8 cellular contexts compared by ENCODE assay signal in the genomic region with DNA sequence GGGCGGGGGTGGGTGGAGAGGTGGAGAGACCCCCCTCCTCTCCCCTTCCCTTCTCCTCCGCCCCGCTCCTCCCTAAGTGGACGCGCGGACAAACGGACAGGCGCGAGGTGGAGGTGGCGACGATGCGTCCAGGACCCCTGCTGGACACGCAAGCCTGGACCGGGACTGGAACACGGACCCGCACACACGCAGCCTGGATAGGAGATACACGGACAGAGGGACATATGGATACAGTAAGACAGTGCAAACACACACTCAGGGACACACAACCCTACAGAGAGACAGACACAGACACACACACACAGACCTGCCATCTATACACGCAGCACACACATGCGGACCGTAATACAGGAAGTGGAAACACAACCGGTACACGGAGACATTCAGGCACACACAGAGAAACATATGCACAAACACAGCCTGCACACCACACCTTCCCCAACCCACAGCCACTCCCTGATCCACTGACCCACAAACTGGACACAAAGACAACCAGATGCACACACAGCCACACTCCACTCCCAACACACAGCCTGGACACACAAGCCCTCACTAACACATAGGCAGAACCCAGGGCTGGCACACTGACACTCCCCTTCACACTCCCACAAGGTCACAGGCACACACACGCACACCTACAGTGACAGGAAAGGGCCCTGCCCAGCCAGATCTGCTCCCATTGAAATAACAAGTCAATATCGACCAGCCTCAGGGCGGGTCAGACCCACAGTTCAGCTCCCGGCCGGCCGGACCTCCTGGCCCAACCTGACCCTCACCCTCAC. TPM values are rescaled to one million over a fixed set of nuclear protein-coding genes. Genes with fewer than 3 reads are reported as not detected.
DNase-seq lines count a peak whose midpoint lies in the region; ATAC-seq and TF ChIP-seq lines count a peak whose summit lies in the region.
"Had no signal": no experiment of that assay in that cellular context is flagged by ENCODE, and none has a peak within 500 bp of the region (broad histone marks: within the 10 kb centered on the region; RNA-seq: fewer than 3 reads in every experiment).

No MANE protein-coding gene starts in this region.

- H3K9me3 ChIP-seq in H9 (ENCODE audit: control insufficient read depth, low read depth, low read length) = no peaks in the 10 kb centered on the region
- H3K9me3 ChIP-seq in Peyer's patch = no peaks in the 10 kb centered on the region
- H3K9me3 ChIP-seq in esophagus muscularis mucosa = no peaks in the 10 kb centered on the region

- H3K4me3 Mint-ChIP-seq in H9 = peak overlapping the region; percentile 18 to 74

- H4K20me1 ChIP-seq in H9 (ENCODE audit: control insufficient read depth, insufficient read depth, insufficient read length) = no peaks in the 10 kb centered on the region

- H3K4me1 ChIP-seq in H9 (ENCODE audit: insufficient read depth, low read length) (peaks cover 5% of the 10 kb centered on the region; the same call in 1 of the 2 replicates), Peyer's patch (peaks cover 0 to 30% (median 16%) of the 10 kb centered on the region in 4 donors), esophagus muscularis mucosa (peaks cover 17 to 35% (median 30%) of the 10 kb centered on the region in 4 donors)

- no peak overlapping the region for H3K9ac ChIP-seq in H9 (ENCODE audit: extremely low read depth, insufficient read length, low read length)

- no peaks in the 10 kb centered on the region for H3K36me3 Mint-ChIP-seq in H9 (ENCODE audit: insufficient read depth in 1 of 3, low read depth in 3 of 3)

- H3K18ac ChIP-seq in H9 (ENCODE audit: insufficient read length, low read depth, low read length) = no peak overlapping the region

- intact Hi-C loops in esophagus muscularis mucosa (cut with DNase I) = no loop called here

- H3K4me1 Mint-ChIP-seq in H9 = peaks cover 21 to 40% of the 10 kb centered on the region in 2 experiments

- H4K91ac ChIP-seq in H9 (ENCODE audit: insufficient read length, low read depth, low read length) = no peak overlapping the region

- no peaks in the 10 kb centered on the region for H3K79me2 ChIP-seq in H9 (ENCODE audit: insufficient read depth, low read length)

- ATAC-seq in HG03039 (IDR thresholded peaks at IDR 0.05; ENCODE audit: unreplicated experiment) = no peak

- no peak overlapping the region for H2BK15ac ChIP-seq in H9 (ENCODE audit: low read depth, low read length)

- no peaks in the 10 kb centered on the region for H3K79me1 ChIP-seq in H9 (ENCODE audit: insufficient read depth, low read depth, low read length, poor library complexity, severe bottlenecking)

- no peak for TF ChIP-seq CTCF in H9 (conservative IDR thresholded peaks at IDR 0.05)
- TF ChIP-seq CTCF in Peyer's patch (IDR thresholded peaks at IDR 0.05) = no peak
- TF ChIP-seq CTCF in esophagus muscularis mucosa (IDR thresholded peaks at IDR 0.05) = no peak

- H3T11ph ChIP-seq in H9 (ENCODE audit: low read length) = no peak overlapping the region

- WGBS in H9 (ENCODE audit: extremely low coverage, insufficient read length, low lambda C conversion rate) = no CpG with 5 or more reads among the region's 29 CpGs
- 4% methylated on average over 24 of the region's 29 CpGs for WGBS in esophagus muscularis mucosa

- no peak overlapping the region for H2AK5ac ChIP-seq in H9 (ENCODE audit: insufficient read length, low read length)

- no peak overlapping the region for H4K8ac ChIP-seq in H9 (replicated peaks; ENCODE audit: insufficient read length, low read depth, low read length)

- H2BK5ac ChIP-seq in H9 (ENCODE audit: insufficient read length, low read length) = no peak overlapping the region

- DNase-seq in H9 (no peak), Peyer's patch (peak; percentile 54 to 68 (median 67)), esophagus muscularis mucosa (ENCODE audit: extremely low spot score) (no peak), EL (no peak), NK-92 (lab: John Stamatoyannopoulos, UW; ENCODE audit: unreplicated experiment) (no peak)

- no peak overlapping the region for H2BK12ac ChIP-seq in H9 (ENCODE audit: insufficient read length, low read depth, low read length)

- H3K27me3 Mint-ChIP-seq in H9 (ENCODE audit: low read depth) = no peaks in the 10 kb centered on the region; the same call in 1 of the 2 replicates

- peak overlapping the region; percentile 52 for H3K4me2 ChIP-seq in H9 (ENCODE audit: insufficient read depth, insufficient read length, low read length)

- H3K56ac ChIP-seq in H9 (ENCODE audit: insufficient read length, low read depth, low read length) = no peak overlapping the region

- no peak overlapping the region for H3K27ac ChIP-seq in H9 (ENCODE audit: insufficient read length, low read depth, low read length)
- H3K27ac ChIP-seq in Peyer's patch = peak overlapping the region in 3 of 4 donors; percentile 38 to 80 (median 62)
- no peak overlapping the region for H3K27ac ChIP-seq in esophagus muscularis mucosa (replicated peaks in 1 of 4)
- H3K27ac ChIP-seq in skin epidermis = peak overlapping the region in 3 of 21 experiments; percentile 12 to 59 (median 57)

- no peak overlapping the region for H2BK20ac ChIP-seq in H9 (ENCODE audit: low read depth, low read length, poor library complexity, severe bottlenecking)

- H3K4me3 ChIP-seq in Peyer's patch (peak overlapping the region; percentile 38 to 64 (median 54)), esophagus muscularis mucosa (peak overlapping the region; percentile 39 to 58 (median 44)), skin epidermis (peak overlapping the region; percentile 23 to 43 (median 37))

- H3K4ac ChIP-seq in H9 (ENCODE audit: low read depth, low read length) = no peak overlapping the region

- no peak overlapping the region for H2BK120ac ChIP-seq in H9 (ENCODE audit: low read depth, low read length, poor library complexity, severe bottlenecking)

- no peak overlapping the region for H4K5ac ChIP-seq in H9 (ENCODE audit: insufficient read length, low read depth, low read length)

- H3K36me3 ChIP-seq in Peyer's patch (no peaks in the 10 kb centered on the region), esophagus muscularis mucosa (no peaks in the 10 kb centered on the region)

- H2AFZ ChIP-seq in H9 (ENCODE audit: low read length) = no peak overlapping the region

- no peak overlapping the region for H3K14ac ChIP-seq in H9 (ENCODE audit: insufficient read depth, low read length)

- no peak overlapping the region for H3K27ac Mint-ChIP-seq in H9

- peaks cover 2% of the 10 kb centered on the region for H3K23me2 ChIP-seq in H9 (ENCODE audit: insufficient read length, low read depth, low read length, poor library complexity, severe bottlenecking)

- H3K23ac ChIP-seq in H9 (ENCODE audit: insufficient read length, low read depth, low read length) = no peak overlapping the region

- TF ChIP-seq EP300 in esophagus muscularis mucosa (IDR thresholded peaks at IDR 0.05) = no peak

- H3K27me3 ChIP-seq in H9 (ENCODE audit: insufficient read depth, low read length) (peaks cover 94% of the 10 kb centered on the region), Peyer's patch (peaks cover 0 to 38% of the 10 kb centered on the region in 2 donors), esophagus muscularis mucosa (peaks cover 5 to 100% (median 85%) of the 10 kb centered on the region in 4 donors)

- no peak for TF ChIP-seq POLR2A in Peyer's patch (IDR thresholded peaks at IDR 0.05)
- TF ChIP-seq POLR2A in esophagus muscularis mucosa (IDR thresholded peaks at IDR 0.05; ENCODE audit: low read depth) = no peak

- H3K9me3 Mint-ChIP-seq in H9 = peaks cover 0 to 3% of the 10 kb centered on the region in 2 experiments; a peak in 3 of 5 replicates

RNA-seq across cellular contexts. Expression of a gene that starts 0.7 kb away (rescaled TPM):
- 0.11 and 0.22 TPM in 2 replicates for total RNA-seq in H9 (2021)
- total RNA-seq in Peyer's patch = 1 to 10 TPM in 2 of 4 donors, under 1 TPM in 1, not detected in 1; 0.94 to 1.7 (median 1.7) TPM
- under 1 TPM in 3 of 4 donors, not detected in 1; 0.32 to 0.42 (median 0.33) TPM for total RNA-seq in esophagus muscularis mucosa
- total RNA-seq: NCI-H460 had no signal

RNA-seq across cellular contexts. Expression of a gene that starts 30.2 kb away (rescaled TPM):
- 94.0 and 105 TPM in 2 replicates for total RNA-seq in H9 (2021)
- 100 to 1,000 TPM in 3 of 4 donors, 10 to 100 TPM in 1; 81.7 to 146 (median 124) TPM for total RNA-seq in Peyer's patch
- 100 to 1,000 TPM; 142 to 250 (median 201) TPM for total RNA-seq in esophagus muscularis mucosa

RNA-seq across cellular contexts. Expression of a gene that starts 46.0 kb away (rescaled TPM):
- total RNA-seq in H9 (2021) (47.0 and 50.3 TPM in 2 replicates), Peyer's patch (100 to 1,000 TPM in 3 of 4 donors, 10 to 100 TPM in 1; 90.0 to 368 (median 148) TPM), esophagus muscularis mucosa (10 to 100 TPM; 54.5 to 71.8 (median 59.7) TPM)

RNA-seq across cellular contexts. Expression of a gene that starts 51.9 kb away (rescaled TPM):
- total RNA-seq in H9 (2021) = 0.22 and 0.39 TPM in 2 replicates
- total RNA-seq in Peyer's patch = 10 to 100 TPM in 1 of 4 donors, 1 to 10 TPM in 3; 2.8 to 65.2 (median 4.2) TPM
- total RNA-seq in esophagus muscularis mucosa = 1 to 10 TPM in 1 of 4 donors, under 1 TPM in 1, not detected in 2; 0.71 to 2.2 TPM
- total RNA-seq: NCI-H460 had no signal

Comparison
In these comparisons a context has a peak if more than half of its experiments do, and no peak if none do; other contexts are left out.
1. DNase-seq: peak in Peyer's patch (3 of 3); none in H9 (single experiment), esophagus muscularis mucosa (single experiment), EL (single experiment) and NK-92 (single experiment).
2. H3K27ac ChIP-seq: peak in Peyer's patch (3 of 4); none in H9 (single experiment) and esophagus muscularis mucosa (0 of 4).
3. Peak in every context shown above with its lines, with median percentiles within 50 percentile points of each other: H3K4me3 ChIP-seq.